22 cellular contexts compared by ENCODE assay signal in genomic region chr20:43862438-43862837, GRCh38. TPM values are rescaled to one million over a fixed set of nuclear protein-coding genes. Genes with fewer than 3 reads are reported as not detected.
DNase-seq lines count a peak whose midpoint lies in the region; ATAC-seq, FAIRE-seq and TF ChIP-seq lines count a peak whose summit lies in the region.
"Had no signal": no experiment of that assay in that cellular context is flagged by ENCODE, and none has a peak within 500 bp of the region (broad histone marks: within the 10 kb centered on the region; RNA-seq: fewer than 3 reads in every experiment).

No MANE protein-coding gene starts in this region.

- H3K36me3 ChIP-seq in A673 (ENCODE audit: insufficient read depth, low read length, poor library complexity, severe bottlenecking): no peaks in the 10 kb centered on the region
- no peaks in the 10 kb centered on the region for H3K36me3 ChIP-seq in GM12878 (ENCODE audit: control insufficient read depth in 2 of 2, insufficient read depth in 2 of 2, low read length in 1 of 2)
- H3K36me3 ChIP-seq: BE2C, BLaER1 had no signal

- H3K9me3 ChIP-seq in A673 (ENCODE audit: low read depth, low read length, poor library complexity, severe bottlenecking) (no peaks in the 10 kb centered on the region), GM12878 (replicated peaks; ENCODE audit: control insufficient read depth, insufficient read depth, low read length) (no peaks in the 10 kb centered on the region)
- H3K9me3 ChIP-seq: A549, BE2C, BLaER1, Caco-2 had no signal

- no peak overlapping the region for H2AFZ ChIP-seq in GM12878 (ENCODE audit: control insufficient read depth, low read depth, low read length)

- POLR2A ChIA-PET in A673 (lab: Charles Lee; ENCODE audit: low non-redundant PET) (no interaction called here), GM12878 (lab: Charles Lee) (no interaction called here)

- no peaks in the 10 kb centered on the region for H3K27me3 ChIP-seq in A673 (replicated peaks; ENCODE audit: insufficient read depth, low read depth, low read length, poor library complexity)
- H3K27me3 ChIP-seq in GM12878 (replicated peaks in 1 of 2; ENCODE audit: control insufficient read depth in 2 of 2, insufficient read depth in 2 of 2, low read length in 1 of 2): no peaks in the 10 kb centered on the region
- H3K27me3 ChIP-seq: BE2C, BLaER1 had no signal

- no peak for TF ChIP-seq RAD21 in GM12878 (IDR thresholded peaks at IDR 0.05; ENCODE audit: insufficient read depth, low read depth, low read length)

- WGBS in GM12878 (ENCODE audit: insufficient coverage, insufficient replicate concordance, low lambda C conversion rate, missing lambda C conversion rate): 12% methylated on average over 4 of the region's 4 CpGs
- 42 to 60% methylated on average over 4 of the region's 4 CpGs for WGBS in lower leg skin, 2 donors

- ATAC-seq in GM12878: no peak
- no peak for ATAC-seq in left lobe of liver
- ATAC-seq: A549; CD8-positive, alpha-beta T cell had no signal

- RAD21 ChIA-PET in GM12878 (lab: Charles Lee; ENCODE audit: unreplicated experiment): no interaction called here

- in situ Hi-C loops in GM12878 (cut with MboI): no loop called here

- SMC1A ChIA-PET in GM12878 (lab: Charles Lee; ENCODE audit: uncharacterized antibody, unreplicated experiment): interaction anchor here (0.6 kb wide), 1 partner anchor 160 kb away, joined by 3 read pairs; no protein-coding TSS in a partner anchor

- no peak overlapping the region for H3K4me2 ChIP-seq in GM12878 (ENCODE audit: control insufficient read depth, insufficient read depth)
- H3K4me2 ChIP-seq: A549, BLaER1 had no signal

- CTCF ChIA-PET in A673 (lab: Charles Lee) (no interaction called here), GM12878 (lab: Yijun Ruan, JAX) (no interaction called here)

- BruUV-seq in A673 (replicated peaks; lab: Mats Ljungman, UMichigan): no TSS peak
- BruUV-seq in GM12878 (replicated peaks; lab: Mats Ljungman, UMichigan): no TSS peak

- intact Hi-C loops in A673 (cut with micrococcal nuclease; ENCODE audit: unreplicated experiment): loop anchor here (5.0 kb wide), 1 partner anchor 65 kb away; no protein-coding TSS in a partner anchor
- intact Hi-C loops in GM12878 (cut with micrococcal nuclease; ENCODE audit: unreplicated experiment): no loop called here
- intact Hi-C loops in lower leg skin (cut with DNase I; ENCODE audit: low total_unique reads): no loop called here

- FAIRE-seq in HTR-8/SVneo (lab: Jason Lieb, UNC) (peak; percentile 82), GM12878 (lab: Jason Lieb, UNC) (no peak)
- FAIRE-seq: A549, D721Med, G401.6, GM12892, GM18507 had no signal

- DNase-seq in A673 (ENCODE audit: low spot score) (peak; percentile 50), HTR-8/SVneo (ENCODE audit: insufficient read length, low spot score) (no peak), GM12878 (ENCODE audit: low read depth, low spot score) (no peak), lower leg skin (ENCODE audit: low spot score in 2 of 2) (no peak), left lobe of liver (ENCODE audit: low spot score) (no peak), NCI-H2196 treated with DMSO at 0.1 percent for 48 hours (lab: John Stamatoyannopoulos, UW; ENCODE audit: unreplicated experiment) (no peak)
- DNase-seq: ACHN; BE2C; C1 segment of cervical spinal cord; Caco-2; Calu3; CD4-positive, CD25-positive, alpha-beta regulatory T cell; CD8-positive, alpha-beta T cell; DMS79 treated with DMSO at 0.1 percent for 48 hours; GF-D8 had no signal

- TF ChIP-seq CTCF in A673 (conservative IDR thresholded peaks at IDR 0.05; ENCODE audit: low read depth, low read length) (no peak), GM12878 (IDR thresholded peaks at IDR 0.05 in 2 of 3, conservative IDR thresholded peaks at IDR 0.05 in 1 of 3; ENCODE audit: control insufficient read depth in 2 of 3, extremely low read depth in 1 of 3, insufficient read depth in 1 of 3, low read depth in 3 of 3, low read length in 3 of 3) (no peak), lower leg skin (IDR thresholded peaks at IDR 0.05) (no peak)

- no peaks in the 10 kb centered on the region for H4K20me1 ChIP-seq in GM12878 (ENCODE audit: control insufficient read depth, insufficient read depth)
- H4K20me1 ChIP-seq: BLaER1 had no signal

- H3K4me1 ChIP-seq in A673 (ENCODE audit: insufficient read depth, low read length, poor library complexity, severe bottlenecking): peaks cover 5% of the 10 kb centered on the region
- H3K4me1 ChIP-seq in GM12878 (ENCODE audit: control insufficient read depth, insufficient read depth, low read length): no peaks in the 10 kb centered on the region
- H3K4me1 ChIP-seq: A549, BLaER1, Caco-2 had no signal

- no peaks in the 10 kb centered on the region for H3K79me2 ChIP-seq in GM12878 (ENCODE audit: control insufficient read depth, insufficient read depth, low read length)

- H3K9ac ChIP-seq in GM12878 (ENCODE audit: control insufficient read depth, insufficient read depth, low read length): no peak overlapping the region
- H3K9ac ChIP-seq: BLaER1 had no signal

- TF ChIP-seq POLR2A in GM12878 (IDR thresholded peaks at IDR 0.05; ENCODE audit: low read depth, low read length) (no peak), lower leg skin (IDR thresholded peaks at IDR 0.05) (no peak)

- peak overlapping the region; percentile 40 for H3K27ac ChIP-seq in A673 (ENCODE audit: low read depth, low read length, poor library complexity, severe bottlenecking)
- no peak overlapping the region for H3K27ac ChIP-seq in GM12878 (ENCODE audit: control insufficient read depth, insufficient read depth)
- H3K27ac ChIP-seq: 22Rv1, A549, BLaER1 had no signal

- no peak overlapping the region for H3K4me3 ChIP-seq in A673 (ENCODE audit: low read depth, low read length, poor library complexity, severe bottlenecking)
- no peak overlapping the region for H3K4me3 ChIP-seq in GM12878
- no peak overlapping the region for H3K4me3 ChIP-seq in lower leg skin (ENCODE audit: low read depth, poor library complexity, severe bottlenecking)
- H3K4me3 ChIP-seq: A549, BLaER1 had no signal

- no peak for TF ChIP-seq EP300 in GM12878 (IDR thresholded peaks at IDR 0.05; ENCODE audit: borderline replicate concordance in 1 of 2, control insufficient read depth in 1 of 2, low read depth in 2 of 2, low read length in 2 of 2)

TF ChIP-seq in GM12878, 131 proteins besides CTCF, POLR2A, EP300 and RAD21:
- 0 out of 2 replicates have a peak, but pooled peaks have one; percentile 15 for TF ChIP-seq FOXK2 (IDR thresholded peaks at IDR 0.05)
- no peak for TF ChIP-seq ZSCAN29 (IDR thresholded peaks at IDR 0.05)
- TF ChIP-seq ZNF24 (IDR thresholded peaks at IDR 0.05): no peak
- peak in 1 of 2 experiments; percentile 48; a peak in 1 of 4 replicates for TF ChIP-seq ETV6 (conservative IDR thresholded peaks at IDR 0.05 in 1 of 2, IDR thresholded peaks at IDR 0.05 in 1 of 2; ENCODE audit: borderline replicate concordance in 1 of 2, low read depth in 1 of 2)
- TF ChIP-seq ASH2L (IDR thresholded peaks at IDR 0.05; ENCODE audit: borderline replicate concordance, low read depth): no peak
TF ChIP-seq in GM12878: peak in this region for 2.

RNA-seq across cellular contexts. Expression of gene TOX2, which starts 52.2 kb away (rescaled TPM):
- total RNA-seq in A673 (2021) (107 and 117 TPM in 2 replicates), GM12878 (2014; rRNA removed) (8.0 and 8.5 TPM in 2 replicates), GM12878 (2014; rRNA removed; fragmentation: Illumina TruSeq; extraction: Trizol) (3.1 and 3.9 TPM in 2 replicates), GM12878 (2021) (40.5 and 40.6 TPM in 2 replicates), lower leg skin (1 to 10 TPM; 1.8 to 5.2 (median 1.9) TPM), left lobe of liver (3.5 TPM)
- 10.6 and 14.4 TPM in 2 replicates for total RNA-seq in GM12878 (2013; cell fraction: nucleolus; rRNA removed)
- 4.9 TPM for polyA plus RNA-seq in GM12878 (2011; ENCODE audit: low read depth)
- polyA plus RNA-seq in GM12878 (2011; rRNA removed) (4.7 and 6.8 TPM in 2 replicates), GM12878 (2014; fragmentation: Illumina TruSeq; extraction: Trizol) (6.5 and 14.9 TPM in 2 replicates), GM12878 (2014; fragmentation: Nextera tagmentation; extraction: Ambion mirVana) (1 to 10 TPM; 2.6 to 6.2 TPM), GM12878 (2014; rRNA removed) (16.5 and 21.9 TPM in 2 replicates), GM12878 (2016; fragmentation: Nextera tagmentation; extraction: Ambion mirVana) (10 to 100 TPM in 1 of 2 experiments, 1 to 10 TPM in 1; 7.3 to 23.8 TPM)
- 9.0 and 15.7 TPM in 2 replicates for polyA plus RNA-seq in GM12878 (2011; cell fraction: cytosol; rRNA removed)
- 32.9 and 42.5 TPM in 2 replicates for polyA plus RNA-seq in GM12878 (2011; cell fraction: nucleus; rRNA removed)
- 11.0 and 15.1 TPM in 2 replicates for polyA plus RNA-seq in GM12878 (2012)
- 4.6 and 11.5 TPM in 2 replicates for polyA minus RNA-seq in GM12878 (2011; rRNA and poly(A)+ RNA removed)
- 18.1 and 22.3 TPM in 2 replicates for polyA minus RNA-seq in GM12878 (2011; cell fraction: cytosol; rRNA and poly(A)+ RNA removed)
- polyA minus RNA-seq in GM12878 (2011; cell fraction: nucleus; rRNA and poly(A)+ RNA removed): 8.6 and 14.6 TPM in 2 replicates
- total RNA-seq: Caco-2, Calu3 had no signal
